ENCODE assay signal across 8 cellular contexts in the genomic region with DNA sequence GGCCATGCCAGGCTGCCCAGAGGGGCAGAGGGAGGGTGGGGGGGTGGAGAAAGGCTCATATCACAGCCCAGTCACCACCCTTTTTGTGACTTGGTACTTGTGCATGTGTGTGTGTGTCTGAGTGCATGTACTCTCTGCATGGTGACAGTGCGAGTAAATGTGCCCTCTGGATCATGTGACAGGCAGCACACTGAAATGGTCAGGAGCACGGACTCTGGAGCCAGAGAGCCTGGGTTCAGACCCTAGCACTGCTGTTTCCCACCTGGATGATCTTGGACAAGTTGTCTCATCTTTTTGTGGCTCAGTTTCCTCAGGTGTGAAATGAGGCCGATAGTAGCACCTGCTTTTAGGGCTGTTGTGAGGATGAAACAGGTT. TPM values are rescaled to one million over a fixed set of nuclear protein-coding genes. Genes with fewer than 3 reads are reported as not detected.
A peak's percentile ranks its signal among the peaks of the same experiment; 100 is the strongest.
DNase-seq lines count a peak whose midpoint lies in the region; ATAC-seq, FAIRE-seq and TF ChIP-seq lines count a peak whose summit lies in the region.

No MANE protein-coding gene starts in this region.

- DNase-seq in natural killer cell (peak; percentile 16), bronchial epithelial cell (ENCODE audit: low read depth) (no peak), uterus (no peak), cortex of kidney (lab: John Stamatoyannopoulos, UW) (no peak), NCI-H1092 (lab: John Stamatoyannopoulos, UW) (no peak)
- DNase-seq in natural killer cell treated with Interleukin-12 subunit alpha and Interleukin-12 subunit beta and Interleukin-15 and Interleukin-18, amount 100 ng/mL, for 72 hours (ENCODE audit: low spot score): no peak

- no peak for TF ChIP-seq CTCF in natural killer cell (IDR thresholded peaks at IDR 0.05)
- no peak for TF ChIP-seq CTCF in bronchial epithelial cell (IDR thresholded peaks at IDR 0.05; ENCODE audit: insufficient read depth, low read length, severe bottlenecking)
- no peak for TF ChIP-seq CTCF in uterus (IDR thresholded peaks at IDR 0.05)

- peaks cover 17% of the 10 kb centered on the region for H3K36me3 ChIP-seq in bronchial epithelial cell (ENCODE audit: control insufficient read depth, insufficient read depth, low read length)
- peaks cover 26 to 30% of the 10 kb centered on the region in 2 donors for H3K36me3 ChIP-seq in mucosa of rectum (ENCODE audit: control insufficient read depth in 2 of 2, insufficient read depth in 2 of 2, low read length in 2 of 2)
- no peaks in the 10 kb centered on the region for H3K36me3 ChIP-seq in uterus

- H3K27me3 Mint-ChIP-seq in natural killer cell (ENCODE audit: low read depth in 2 of 2): no peaks in the 10 kb centered on the region
- H3K27me3 Mint-ChIP-seq in natural killer cell treated with Interleukin-12 subunit alpha and Interleukin-12 subunit beta and Interleukin-15 and Interleukin-18, amount 100 ng/mL, for 72 hours: no peaks in the 10 kb centered on the region

- H3K9me3 ChIP-seq in mucosa of rectum (ENCODE audit: control insufficient read depth in 2 of 2, low read length in 2 of 2) (no peaks in the 10 kb centered on the region), uterus (no peaks in the 10 kb centered on the region)

- peak overlapping the region; percentile 58 for H3K4me3 Mint-ChIP-seq in natural killer cell
- no peak overlapping the region for H3K4me3 Mint-ChIP-seq in natural killer cell treated with Interleukin-12 subunit alpha and Interleukin-12 subunit beta and Interleukin-15 and Interleukin-18, amount 100 ng/mL, for 72 hours

- peaks cover 11 to 14% of the 10 kb centered on the region in 2 donors for H3K4me1 Mint-ChIP-seq in natural killer cell
- peaks cover 15 to 46% of the 10 kb centered on the region in 2 donors for H3K4me1 Mint-ChIP-seq in natural killer cell treated with Interleukin-12 subunit alpha and Interleukin-12 subunit beta and Interleukin-15 and Interleukin-18, amount 100 ng/mL, for 72 hours (ENCODE audit: low read depth in 2 of 2)

- H3K9me3 Mint-ChIP-seq in natural killer cell: no peaks in the 10 kb centered on the region
- H3K9me3 Mint-ChIP-seq in natural killer cell treated with Interleukin-12 subunit alpha and Interleukin-12 subunit beta and Interleukin-15 and Interleukin-18, amount 100 ng/mL, for 72 hours: no peaks in the 10 kb centered on the region

- no peak for TF ChIP-seq POLR2A in uterus (IDR thresholded peaks at IDR 0.05)

- H3K27ac ChIP-seq in mucosa of rectum (ENCODE audit: low read depth in 2 of 2, low read length in 2 of 2) (peak overlapping the region; percentile 92 to 95), uterus (peak overlapping the region; percentile 91 to 95)

- ATAC-seq in natural killer cell (no peak), HG03565 (IDR thresholded peaks at IDR 0.05; ENCODE audit: unreplicated experiment) (no peak)
- no peak for ATAC-seq in natural killer cell treated with Interleukin-12 subunit alpha and Interleukin-12 subunit beta and Interleukin-15 and Interleukin-18, amount 100 ng/mL, for 72 hours

- H3K27me3 ChIP-seq in bronchial epithelial cell (ENCODE audit: control insufficient read depth, insufficient read depth, low read length) (no peaks in the 10 kb centered on the region), mucosa of rectum (ENCODE audit: control insufficient read depth in 2 of 2, insufficient read depth in 2 of 2, low read length in 2 of 2) (no peaks in the 10 kb centered on the region), uterus (no peaks in the 10 kb centered on the region)

- FAIRE-seq in bronchial epithelial cell (lab: Jason Lieb, UNC): no peak

- peak overlapping the region; percentile 54 to 93 for H3K9ac ChIP-seq in mucosa of rectum (ENCODE audit: low read depth in 1 of 2, low read length in 2 of 2)

- H3K36me3 Mint-ChIP-seq in natural killer cell: no peaks in the 10 kb centered on the region
- H3K36me3 Mint-ChIP-seq in natural killer cell treated with Interleukin-12 subunit alpha and Interleukin-12 subunit beta and Interleukin-15 and Interleukin-18, amount 100 ng/mL, for 72 hours: peaks cover 3% of the 10 kb centered on the region

- H3K4me3 ChIP-seq in bronchial epithelial cell (ENCODE audit: low read depth, low read length): peak overlapping the region; percentile 52
- peak overlapping the region; percentile 86 to 89 for H3K4me3 ChIP-seq in mucosa of rectum (ENCODE audit: low read length in 2 of 2)
- H3K4me3 ChIP-seq in uterus: peak overlapping the region; percentile 67 to 75

- peaks cover 26 to 31% of the 10 kb centered on the region in 2 donors for H3K4me1 ChIP-seq in mucosa of rectum (ENCODE audit: control insufficient read depth in 2 of 2, insufficient read depth in 2 of 2, low read length in 2 of 2)
- H3K4me1 ChIP-seq in uterus: peaks cover 5 to 16% of the 10 kb centered on the region in 2 donors

- no peak overlapping the region for H3K27ac Mint-ChIP-seq in natural killer cell
- no peak overlapping the region for H3K27ac Mint-ChIP-seq in natural killer cell treated with Interleukin-12 subunit alpha and Interleukin-12 subunit beta and Interleukin-15 and Interleukin-18, amount 100 ng/mL, for 72 hours

- intact Hi-C loops in natural killer cell (cut with micrococcal nuclease): no loop called here
- intact Hi-C loops in uterus (cut with DNase I; ENCODE audit: low total_unique reads): no loop called here

RNA-seq across cellular contexts. Expression of a gene that starts 2.0 kb away (rescaled TPM):
- total RNA-seq in natural killer cell (100 to 1,000 TPM in 2 of 3 donors, 10 to 100 TPM in 1; 95.4 to 121 (median 108) TPM), bronchial epithelial cell (7.1 and 9.3 TPM in 2 replicates), uterus (100 to 1,000 TPM in 1 of 4 donors, 10 to 100 TPM in 3; 28.7 to 155 (median 47.4) TPM)
- total RNA-seq in natural killer cell treated with Interleukin-12 subunit alpha and Interleukin-12 subunit beta and Interleukin-15 and Interleukin-18, amount 100 ng/mL, for 72 hours: 100 to 1,000 TPM; 110 to 115 TPM

RNA-seq across cellular contexts. Expression of a gene that starts 16.1 kb away (rescaled TPM):
- total RNA-seq in natural killer cell (100 to 1,000 TPM in 1 of 3 donors, 10 to 100 TPM in 2; 58.3 to 115 (median 75.6) TPM), bronchial epithelial cell (10.8 and 11.6 TPM in 2 replicates), uterus (100 to 1,000 TPM in 1 of 4 donors, 10 to 100 TPM in 3; 14.1 to 141 (median 42.9) TPM)
- total RNA-seq in natural killer cell treated with Interleukin-12 subunit alpha and Interleukin-12 subunit beta and Interleukin-15 and Interleukin-18, amount 100 ng/mL, for 72 hours: 10 to 100 TPM; 29.5 to 47.8 TPM

RNA-seq across cellular contexts. Expression of a gene that starts 28.6 kb away (rescaled TPM):
- 10 to 100 TPM; 42.5 to 52.1 (median 44.1) TPM for total RNA-seq in natural killer cell
- 10 to 100 TPM; 51.1 to 52.8 TPM for total RNA-seq in natural killer cell treated with Interleukin-12 subunit alpha and Interleukin-12 subunit beta and Interleukin-15 and Interleukin-18, amount 100 ng/mL, for 72 hours
- 11.6 and 12.4 TPM in 2 replicates for total RNA-seq in bronchial epithelial cell
- total RNA-seq in uterus: 10 to 100 TPM in 3 of 4 donors, 1 to 10 TPM in 1; 3.5 to 44.3 (median 34.4) TPM

RNA-seq across cellular contexts. Expression of a gene that starts 30.9 kb away (rescaled TPM):
- total RNA-seq in natural killer cell (not detected), bronchial epithelial cell (not detected in 2 replicates), uterus (under 1 TPM in 1 of 4 donors, not detected in 3; 0.14 TPM)
- total RNA-seq in natural killer cell treated with Interleukin-12 subunit alpha and Interleukin-12 subunit beta and Interleukin-15 and Interleukin-18, amount 100 ng/mL, for 72 hours: 1 to 10 TPM in 1 of 2 donors, under 1 TPM in 1; 0.64 to 1.0 TPM

RNA-seq across cellular contexts. Expression of a gene that starts 31.4 kb away (rescaled TPM):
- 1 to 10 TPM; 6.1 to 8.9 (median 7.9) TPM for total RNA-seq in natural killer cell
- total RNA-seq in natural killer cell treated with Interleukin-12 subunit alpha and Interleukin-12 subunit beta and Interleukin-15 and Interleukin-18, amount 100 ng/mL, for 72 hours: 10 to 100 TPM; 16.9 to 40.2 TPM
- 29.4 and 36.9 TPM in 2 replicates for total RNA-seq in bronchial epithelial cell
- total RNA-seq in uterus: 10 to 100 TPM in 2 of 4 donors, 1 to 10 TPM in 1, not detected in 1; 5.6 to 35.0 (median 19.4) TPM
